ENCODE assay signal across 20 cellular contexts in genomic region chr6:5994234-5994998, GRCh38.
DNase-seq lines count a peak whose midpoint lies in the region; ATAC-seq and TF ChIP-seq lines count a peak whose summit lies in the region.
"Had no signal": no experiment of that assay in that cellular context is flagged by ENCODE, and none has a peak within 500 bp of the region (broad histone marks: within the 10 kb centered on the region; RNA-seq: fewer than 3 reads in every experiment).

No MANE protein-coding gene starts in this region.

- H3K9me3 ChIP-seq in HUES6 (ENCODE audit: control insufficient read depth, insufficient read depth, low read depth, low read length) = no peaks in the 10 kb centered on the region
- H3K9me3 ChIP-seq: sigmoid colon, upper lobe of right lung had no signal

- no peaks in the 10 kb centered on the region for H3K36me3 ChIP-seq in HUES6 (ENCODE audit: control insufficient read depth, insufficient read depth, low read length)
- H3K36me3 ChIP-seq: sigmoid colon, upper lobe of right lung had no signal

- H3K4me1 ChIP-seq in HUES6 (ENCODE audit: control insufficient read depth, insufficient read depth, low read length) = peaks cover 40% of the 10 kb centered on the region

- peaks cover 69% of the 10 kb centered on the region for H3K4me1 Mint-ChIP-seq in nephron progenitor cell

- no peaks in the 10 kb centered on the region for H3K36me3 Mint-ChIP-seq in nephron progenitor cell (ENCODE audit: low read depth)

- no peak overlapping the region for H3K27ac ChIP-seq in HUES6 (ENCODE audit: low read depth, low read length)
- H3K27ac ChIP-seq: 22Rv1, C4-2B, hepatocyte, sigmoid colon, upper lobe of right lung had no signal

- peaks cover 12% of the 10 kb centered on the region for H3K9me3 Mint-ChIP-seq in nephron progenitor cell

- H3K9ac ChIP-seq in HUES6 (ENCODE audit: low read length) = no peak overlapping the region

- DNase-seq in DMS 273 (lab: John Stamatoyannopoulos, UW; ENCODE audit: unreplicated experiment) (peak; percentile 9), DMS 273 treated with DMSO at 0.1 percent for 48 hours (lab: John Stamatoyannopoulos, UW) (no peak), ecto neural progenitor cell (ENCODE audit: low spot score) (peak; percentile 54), nephron progenitor cell (peak; percentile 19), NCI-H1436 treated with DMSO at 0.1 percent for 48 hours (lab: John Stamatoyannopoulos, UW) (no peak), NCI-H2029 treated with DMSO at 0.1 percent for 48 hours (lab: John Stamatoyannopoulos, UW) (no peak)
- DNase-seq: IMR-90; NCI-H1436; NCI-H510A treated with DMSO at 0.1 percent for 48 hours; sigmoid colon; stimulated activated CD4-positive, alpha-beta T cell treated with anti-CD3 and anti-CD28 coated beads, Interleukin-4, amount 100 ng/mL, for 24 hours; upper lobe of right lung had no signal

- H3K4me3 Mint-ChIP-seq in nephron progenitor cell = peak overlapping the region; percentile 91
- H3K4me3 Mint-ChIP-seq: dendritic cell treated with granulocyte-macrophage colony-stimulating factor and Interleukin-4, amounts not matched to agents 40 ng/mL and 50 ng/mL, for 4 days had no signal

- H3K27me3 Mint-ChIP-seq in nephron progenitor cell (ENCODE audit: low read depth, poor library complexity) = peaks cover 82% of the 10 kb centered on the region

- TF ChIP-seq CTCF in nephron progenitor cell (IDR thresholded peaks at IDR 0.05) = no peak

- H3K27ac Mint-ChIP-seq in nephron progenitor cell = no peak overlapping the region
- H3K27ac Mint-ChIP-seq: activated T-helper 2 cell treated with anti-CD3 and anti-CD28 coated beads, Interferon-gamma antibody, Interleukin-2, Interleukin-4, amounts not matched to agents 10 μg/mL and 5 μg/mL and 100 μg/mL, durations not matched to agents 14 hours and 24 hours and 36 hours; dendritic cell treated with granulocyte-macrophage colony-stimulating factor and Interleukin-4, amounts not matched to agents 40 ng/mL and 50 ng/mL, for 4 days had no signal

- ATAC-seq in GM21360 (IDR thresholded peaks at IDR 0.05; ENCODE audit: unreplicated experiment) = no peak
- ATAC-seq: Panc1, upper lobe of right lung had no signal

- H3K27me3 ChIP-seq in HUES6 (ENCODE audit: control insufficient read depth, insufficient read depth, low read length) = peaks cover 93% of the 10 kb centered on the region

- H3K4me3 ChIP-seq in HUES6 (ENCODE audit: low read depth, low read length) = peak overlapping the region; percentile 50
- H3K4me3 ChIP-seq: hepatocyte, sigmoid colon, upper lobe of right lung had no signal

Comparison
In these comparisons a context has a peak if more than half of its experiments do, and no peak if none do; other contexts are left out.
1. DNase-seq: peak in DMS 273 (single experiment), ecto neural progenitor cell (single experiment) and nephron progenitor cell (single experiment); none in DMS 273 treated with DMSO at 0.1 percent for 48 hours (single experiment), NCI-H1436 treated with DMSO at 0.1 percent for 48 hours (single experiment) and NCI-H2029 treated with DMSO at 0.1 percent for 48 hours (single experiment).